ENCODE assay signal across 3 cellular contexts in genomic region chr9:123806829-123807228, GRCh38.
TF ChIP-seq lines count a peak whose summit lies in the region.

No MANE protein-coding gene starts in this region.

TF ChIP-seq in HepG2, 621 proteins besides CTCF, POLR2A, EP300 and RAD21:
- TF ChIP-seq ZNF619 (CRISPR knock-in tag; IDR thresholded peaks at IDR 0.05) (no peak), CEBPB (IDR thresholded peaks at IDR 0.05; ENCODE audit: borderline replicate concordance, low read depth, low read length) (0 out of 2 replicates have a peak, but pooled peaks have one; percentile 45)

TF ChIP-seq in IMR-90, 13 proteins besides CTCF, POLR2A, EP300 and RAD21:
- TF ChIP-seq BHLHE40 (IDR thresholded peaks at IDR 0.05; ENCODE audit: low read depth, low read length) (no peak), CEBPB (IDR thresholded peaks at IDR 0.05; ENCODE audit: low read depth, low read length) (peak; percentile 59; the same call in 1 of the 2 replicates)
TF ChIP-seq in IMR-90: peak in this region for 1.

TF ChIP-seq in K562, 482 proteins besides CTCF, POLR2A, EP300 and RAD21:
- TF ChIP-seq CEBPG (CRISPR knock-in tag; IDR thresholded peaks at IDR 0.05) (no peak), CEBPG (tag; conservative IDR thresholded peaks at IDR 0.05 in 1 of 2, IDR thresholded peaks at IDR 0.05 in 1 of 2) (peak; percentile 64 to 76), ATF3 (IDR thresholded peaks at IDR 0.05) (peak; percentile 36; the same call in 1 of the 2 replicates), ATF3 (CRISPR knock-in tag; conservative IDR thresholded peaks at IDR 0.05) (no peak), SUPT5H (IDR thresholded peaks at IDR 0.05) (no peak), CEBPB (tag; IDR thresholded peaks at IDR 0.05) (0 out of 2 replicates have a peak, but pooled peaks have one; percentile 14)
